26 cellular contexts compared by ENCODE assay signal in genomic region chr3:42210731-42211130, GRCh38. TPM values are rescaled to one million over a fixed set of nuclear protein-coding genes. Genes with fewer than 3 reads are reported as not detected.
"Had no signal": no experiment of that assay in that cellular context is flagged by ENCODE, and none has a peak within 500 bp of the region (broad histone marks: within the 10 kb centered on the region; RNA-seq: fewer than 3 reads in every experiment).

No MANE protein-coding gene starts in this region.

- H3K4me3 Mint-ChIP-seq: activated CD4-positive, alpha-beta memory T cell treated with anti-CD3 and anti-CD28 coated beads for 36 hours; activated naive CD4-positive, alpha-beta T cell treated with anti-CD3 and anti-CD28 coated beads for 36 hours; activated naive CD8-positive, alpha-beta T cell treated with anti-CD3 and anti-CD28 coated beads, Interleukin-2, amount 10 ng/mL, durations not matched to agents 7 days and 5 days; activated T-cell treated with anti-CD3 and anti-CD28 coated beads, Interleukin-2, amount 50 U/mL, for 72 hours; dendritic cell treated with granulocyte-macrophage colony-stimulating factor and Interleukin-4, amounts not matched to agents 40 ng/mL and 50 ng/mL, for 4 days; stimulated activated naive CD8-positive, alpha-beta T cell treated with anti-CD3 and anti-CD28 coated beads, Interleukin-15, amount 100 ng/mL, for 72 hours; T-helper 1 cell treated with Interleukin-12 subunit alpha and Interleukin-12 subunit beta and Interleukin-4 antibody, amounts not matched to agents 30 μg/mL and 1 μg/mL, for 36 hours had no signal

- H3K27me3 Mint-ChIP-seq: activated CD4-positive, alpha-beta memory T cell treated with anti-CD3 and anti-CD28 coated beads for 36 hours; activated naive CD8-positive, alpha-beta T cell treated with anti-CD3 and anti-CD28 coated beads, Interleukin-2, amount 10 ng/mL, durations not matched to agents 7 days and 5 days; dendritic cell treated with granulocyte-macrophage colony-stimulating factor and Interleukin-4, amounts not matched to agents 40 ng/mL and 50 ng/mL, for 4 days; naive B cell; stimulated activated naive CD8-positive, alpha-beta T cell treated with anti-CD3 and anti-CD28 coated beads, Interleukin-15, amount 100 ng/mL, for 72 hours had no signal

- ATAC-seq: activated T-cell treated with anti-CD3 and anti-CD28 coated beads, Interleukin-2, amount 50 U/mL, for 72 hours; body of pancreas; esophagus mucosa; mucosa of descending colon had no signal

- H3K9me3 ChIP-seq: body of pancreas, mucosa of descending colon, suprapubic skin, tibial nerve, vagina had no signal

- H3K4me3 ChIP-seq: body of pancreas, mucosa of descending colon, suprapubic skin, tibial nerve, vagina had no signal

- H3K27ac ChIP-seq: body of pancreas, suprapubic skin, tibial nerve, vagina had no signal

- H3K27ac Mint-ChIP-seq: activated CD4-positive, alpha-beta memory T cell treated with anti-CD3 and anti-CD28 coated beads for 36 hours; activated naive CD4-positive, alpha-beta T cell treated with anti-CD3 and anti-CD28 coated beads for 36 hours; activated naive CD8-positive, alpha-beta T cell treated with anti-CD3 and anti-CD28 coated beads, Interleukin-2, amount 10 ng/mL, durations not matched to agents 7 days and 5 days; activated T-cell treated with anti-CD3 and anti-CD28 coated beads, Interleukin-2, amount 50 U/mL, for 72 hours; dendritic cell treated with granulocyte-macrophage colony-stimulating factor and Interleukin-4, amounts not matched to agents 40 ng/mL and 50 ng/mL, for 4 days; T-helper 1 cell treated with Interleukin-12 subunit alpha and Interleukin-12 subunit beta and Interleukin-4 antibody, amounts not matched to agents 30 μg/mL and 1 μg/mL, for 36 hours had no signal

- H3K4me1 ChIP-seq: body of pancreas had no signal

- H3K9me3 Mint-ChIP-seq: activated CD4-positive, alpha-beta memory T cell treated with anti-CD3 and anti-CD28 coated beads for 36 hours; activated naive CD8-positive, alpha-beta T cell treated with anti-CD3 and anti-CD28 coated beads, Interleukin-2, amount 10 ng/mL, durations not matched to agents 7 days and 5 days; activated T-cell treated with anti-CD3 and anti-CD28 coated beads, Interleukin-2, amount 50 U/mL, for 72 hours; dendritic cell treated with granulocyte-macrophage colony-stimulating factor and Interleukin-4, amounts not matched to agents 40 ng/mL and 50 ng/mL, for 4 days; naive B cell; T-helper 1 cell treated with Interleukin-12 subunit alpha and Interleukin-12 subunit beta and Interleukin-4 antibody, amounts not matched to agents 30 μg/mL and 1 μg/mL, for 36 hours had no signal

- DNase-seq: activated CD4-positive, alpha-beta memory T cell treated with anti-CD3 and anti-CD28 coated beads for 36 hours; activated CD4-positive, alpha-beta T cell treated with anti-CD3 and anti-CD28 coated beads for 48 hours; activated CD4-positive, CD25-positive, alpha-beta regulatory T cell; activated effector memory CD4-positive, alpha-beta T cell treated with Interleukin-2 at 50 U/mL for 16 hours; activated naive CD4-positive, alpha-beta T cell treated with anti-CD3 and anti-CD28 coated beads for 36 hours; activated naive CD8-positive, alpha-beta T cell treated with anti-CD3 and anti-CD28 coated beads, Interleukin-2, amount 10 ng/mL, durations not matched to agents 7 days and 5 days; activated T-cell treated with anti-CD3 and anti-CD28 coated beads, Interleukin-2, amount 50 U/mL, for 72 hours; amniotic stem cell; body of pancreas; caudate nucleus; effector CD8-positive, alpha-beta T cell; foreskin melanocyte; left ventricle myocardium superior; mucosa of descending colon; naive B cell; occipital lobe; stimulated activated CD4-positive, alpha-beta T cell treated with anti-CD3 and anti-CD28 coated beads, Interleukin-12 subunit alpha, Interleukin-12 subunit beta, amount 100 ng/mL, for 4 hours; stimulated activated naive CD8-positive, alpha-beta T cell treated with anti-CD3 and anti-CD28 coated beads, Interleukin-15, amount 100 ng/mL, for 72 hours; T1000 had no signal

- H3K27me3 ChIP-seq: body of pancreas, suprapubic skin, tibial nerve, vagina had no signal

RNA-seq across cellular contexts. Expression of gene CCK, which starts 55.3 kb away (rescaled TPM):
- total RNA-seq: activated CD4-positive, alpha-beta memory T cell treated with anti-CD3 and anti-CD28 coated beads for 36 hours; activated naive CD4-positive, alpha-beta T cell treated with anti-CD3 and anti-CD28 coated beads for 36 hours; activated naive CD8-positive, alpha-beta T cell treated with anti-CD3 and anti-CD28 coated beads, Interleukin-2, amount 10 ng/mL, durations not matched to agents 7 days and 5 days; activated T-cell treated with anti-CD3 and anti-CD28 coated beads, Interleukin-2, amount 50 U/mL, for 72 hours; body of pancreas; left ventricle myocardium superior; tibial nerve; vagina had no signal
- polyA plus RNA-seq: neural cell had no signal
